27 cellular contexts compared by ENCODE assay signal in genomic region chr10:82429302-82429701, GRCh38.
"Had no signal": no experiment of that assay in that cellular context is flagged by ENCODE, and none has a peak within 500 bp of the region (broad histone marks: within the 10 kb centered on the region; RNA-seq: fewer than 3 reads in every experiment).

No MANE protein-coding gene starts in this region.

- DNase-seq: hypothalamus; immature natural killer cell; kidney; left colon; left lung; lower lobe of right lung; mammary epithelial cell; mesenchymal stem cell; naive thymus-derived CD8-positive, alpha-beta T cell; nucleus accumbens; pancreas; posterior cingulate gyrus; retina; right cardiac atrium; sigmoid colon; small intestine; stimulated activated CD4-positive, alpha-beta T cell treated with anti-CD3 and anti-CD28 coated beads, Interleukin-1b, Interleukin-23, amount 100 ng/mL, for 48 hours; stimulated activated CD4-positive, alpha-beta T cell treated with anti-CD3 and anti-CD28 coated beads, Interleukin-2, amount 100 ng/mL, for 48 hours; stimulated activated CD4-positive, alpha-beta T cell treated with anti-CD3 and anti-CD28 coated beads, Interleukin-4, amount 100 ng/mL, for 4 hours; stimulated activated CD8-positive, alpha-beta memory T cell treated with anti-CD3 and anti-CD28 coated beads, Interleukin-4, amount 100 ng/mL, for 48 hours; stimulated activated naive CD4-positive, alpha-beta T cell treated with Interleukin-2 at 50 U/mL for 16 hours; stimulated activated naive CD8-positive, alpha-beta T cell treated with anti-CD3 and anti-CD28 coated beads, Interleukin-15, amount 100 ng/mL, for 72 hours; substantia nigra; uterus had no signal

- H3K4me3 ChIP-seq: left lung, lower lobe of right lung, pancreas, prostate gland, sigmoid colon, tibial nerve, uterus had no signal

- H3K36me3 ChIP-seq: left lung, lower lobe of right lung, pancreas, prostate gland, sigmoid colon, tibial nerve, uterus had no signal

- H3K9me3 ChIP-seq: pancreas, prostate gland, uterus had no signal

- H3K27me3 ChIP-seq: left lung, pancreas, sigmoid colon, tibial nerve, uterus had no signal

- H3K4me1 ChIP-seq: left lung, lower lobe of right lung, pancreas, prostate gland, sigmoid colon, tibial nerve, uterus had no signal

- FAIRE-seq: pancreas, small intestine had no signal

- H3K27ac ChIP-seq: left lung, lower lobe of right lung, pancreas, prostate gland, sigmoid colon, tibial nerve, uterus had no signal

- ATAC-seq: left colon; left lung; lower lobe of right lung; naive thymus-derived CD8-positive, alpha-beta T cell; pancreas; right cardiac atrium; stimulated activated memory B cell treated with anti-CD40 and anti-IgM and Interleukin-4, amounts not matched to agents 10 μg/mL and 1 μg/mL and 100 μg/mL, for 72 hours; stimulated activated naive CD8-positive, alpha-beta T cell treated with anti-CD3 and anti-CD28 coated beads, Interleukin-15, amount 100 ng/mL, for 72 hours had no signal
